ENCODE assay signal across 1 cellular context in genomic region chr2:68062680-68063387, GRCh38.
TF ChIP-seq lines count a peak whose summit lies in the region.

Gene C1D (minus strand): TSS chr2:68063004. CDS start chr2:68047310, 15,694 bp downstream.

TF ChIP-seq in HepG2, 621 proteins besides CTCF, POLR2A, EP300 and RAD21 (continued from another document and continues in another):
- TF ChIP-seq AFF4 (CRISPR knock-in tag; IDR thresholded peaks at IDR 0.05) (0 out of 2 replicates have a peak, but pooled peaks have one; percentile 16), ZNF225 (CRISPR knock-in tag; IDR thresholded peaks at IDR 0.05) (no peak), ZNF224 (CRISPR knock-in tag; IDR thresholded peaks at IDR 0.05) (0 out of 2 replicates have a peak, but pooled peaks have one; percentile 32), ZNF335 (CRISPR knock-in tag; IDR thresholded peaks at IDR 0.05) (peak; percentile 95), SRSF1 (optimal IDR thresholded peaks at IDR 0.05; ENCODE audit: low read depth, low read length) (peak; percentile 57), MNT (IDR thresholded peaks at IDR 0.05) (peak; percentile 70), ZNF446 (CRISPR knock-in tag; IDR thresholded peaks at IDR 0.05) (no peak), ZNF180 (CRISPR knock-in tag; IDR thresholded peaks at IDR 0.05; ENCODE audit: borderline replicate concordance, low read depth) (no peak), CENPBD1 (CRISPR knock-in tag; IDR thresholded peaks at IDR 0.05; ENCODE audit: borderline replicate concordance, low read depth) (no peak), SALL1 (CRISPR knock-in tag; IDR thresholded peaks at IDR 0.05) (peak; percentile 82), NFIB (CRISPR knock-in tag; IDR thresholded peaks at IDR 0.05; ENCODE audit: borderline replicate concordance) (no peak), HNF1B (CRISPR knock-in tag; IDR thresholded peaks at IDR 0.05) (no peak; the same call in none of the 2 replicates), ERF (CRISPR knock-in tag; IDR thresholded peaks at IDR 0.05) (peak; percentile 71; the same call in 1 of the 2 replicates), ZSCAN30 (CRISPR knock-in tag; IDR thresholded peaks at IDR 0.05) (0 out of 2 replicates have a peak, but pooled peaks have one; percentile 75), ZNF331 (CRISPR knock-in tag; IDR thresholded peaks at IDR 0.05) (peak; percentile 79), SP2 (CRISPR knock-in tag; IDR thresholded peaks at IDR 0.05) (no peak), ARHGAP35 (CRISPR knock-in tag; IDR thresholded peaks at IDR 0.05; ENCODE audit: borderline replicate concordance) (0 out of 2 replicates have a peak, but pooled peaks have one; percentile 48), ZNF121 (CRISPR knock-in tag; IDR thresholded peaks at IDR 0.05) (peak; percentile 60), THAP8 (CRISPR knock-in tag; IDR thresholded peaks at IDR 0.05; ENCODE audit: borderline replicate concordance) (no peak), KMT2B (CRISPR knock-in tag; IDR thresholded peaks at IDR 0.05) (peak; percentile 99), SMARCE1 (IDR thresholded peaks at IDR 0.05; ENCODE audit: borderline replicate concordance) (no peak), ZNF280B (CRISPR knock-in tag; IDR thresholded peaks at IDR 0.05; ENCODE audit: borderline replicate concordance) (no peak), CEBPZ (IDR thresholded peaks at IDR 0.05; ENCODE audit: low read length) (no peak), ARNT (IDR thresholded peaks at IDR 0.05) (no peak), BORCS8-MEF2B (CRISPR knock-in tag; IDR thresholded peaks at IDR 0.05) (peak; percentile 68; the same call in 1 of the 2 replicates), ZGPAT (CRISPR knock-in tag; IDR thresholded peaks at IDR 0.05) (peak; percentile 80), ZNF576 (CRISPR knock-in tag; IDR thresholded peaks at IDR 0.05) (no peak), ZNF234 (CRISPR knock-in tag; conservative IDR thresholded peaks at IDR 0.05) (no peak), SMAD1 (CRISPR knock-in tag; IDR thresholded peaks at IDR 0.05; ENCODE audit: borderline replicate concordance, low read depth) (no peak), ZNF607 (CRISPR knock-in tag; IDR thresholded peaks at IDR 0.05; ENCODE audit: borderline replicate concordance) (peak; percentile 71; the same call in 1 of the 2 replicates), ZNF609 (CRISPR knock-in tag; IDR thresholded peaks at IDR 0.05; ENCODE audit: borderline replicate concordance) (no peak), THAP7 (CRISPR knock-in tag; IDR thresholded peaks at IDR 0.05) (0 out of 2 replicates have a peak, but pooled peaks have one; percentile 42), RBM22 (optimal IDR thresholded peaks at IDR 0.05; ENCODE audit: low read length) (no peak), RFXAP (CRISPR knock-in tag; IDR thresholded peaks at IDR 0.05; ENCODE audit: borderline replicate concordance) (peak; percentile 72), ZNF547 (CRISPR knock-in tag; IDR thresholded peaks at IDR 0.05) (peak; percentile 67; the same call in 1 of the 2 replicates), ZNF12 (CRISPR knock-in tag; IDR thresholded peaks at IDR 0.05) (0 out of 2 replicates have a peak, but pooled peaks have one; percentile 58)
